In the genomic region with DNA sequence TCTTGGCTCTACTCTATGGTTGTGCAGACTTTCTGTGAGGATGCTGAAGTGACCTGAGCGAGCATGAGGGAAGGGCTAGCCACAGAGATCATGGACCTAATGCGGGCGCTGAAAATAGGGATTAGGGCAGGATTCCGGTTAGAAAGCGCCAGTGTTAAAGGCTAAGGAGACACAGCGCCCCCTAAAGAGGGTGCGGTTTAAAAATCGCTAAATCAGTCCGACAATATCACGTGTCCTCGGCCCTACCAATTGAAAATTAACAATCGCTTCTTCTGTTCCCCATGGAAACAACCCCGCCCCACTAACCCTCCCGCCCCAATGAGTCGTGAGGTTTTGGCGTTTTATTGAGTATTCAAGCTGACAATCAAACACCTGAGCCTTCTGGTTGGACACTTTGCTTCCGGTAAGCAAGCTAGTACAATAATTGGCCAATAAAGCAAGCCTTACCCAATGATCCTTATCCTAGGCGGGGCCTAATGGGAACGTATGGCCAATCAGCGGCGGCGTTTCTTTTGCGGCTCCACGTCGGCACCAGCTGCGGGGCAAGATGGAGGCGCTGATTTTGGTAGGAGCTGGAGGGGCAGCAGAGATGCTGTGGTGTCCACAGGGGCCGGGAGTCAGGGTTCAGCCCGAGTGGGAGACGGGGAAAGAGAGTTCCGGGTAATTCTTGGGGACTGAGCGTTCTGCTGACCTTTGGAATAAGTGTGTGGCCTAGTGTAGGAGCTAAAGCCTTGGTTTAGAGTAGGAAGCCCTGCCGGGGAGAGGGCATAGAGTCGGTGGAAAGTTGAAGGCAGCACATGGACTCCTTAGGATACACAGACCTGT, we compare ENCODE assay signal across 1 cellular context.
TF ChIP-seq lines count a peak whose summit lies in the region.

A gene with protein sequence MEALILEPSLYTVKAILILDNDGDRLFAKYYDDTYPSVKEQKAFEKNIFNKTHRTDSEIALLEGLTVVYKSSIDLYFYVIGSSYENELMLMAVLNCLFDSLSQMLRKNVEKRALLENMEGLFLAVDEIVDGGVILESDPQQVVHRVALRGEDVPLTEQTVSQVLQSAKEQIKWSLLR (plus strand): TSS at position 515 of the 825 bp plus-strand sequence. CDS start 33 bp downstream, at position 548.

TF ChIP-seq in K562, 482 proteins besides CTCF, POLR2A, EP300 and RAD21 (continued from another document and continues in another):
- TF ChIP-seq TEAD4 (IDR thresholded peaks at IDR 0.05; ENCODE audit: low read length) (peak; percentile 13; the same call in 1 of the 2 replicates), TEAD4 (CRISPR knock-in tag; IDR thresholded peaks at IDR 0.05; ENCODE audit: borderline replicate concordance) (no peak), RHOXF2B (CRISPR knock-in tag; conservative IDR thresholded peaks at IDR 0.05) (no peak; the same call in 1 of the 2 replicates), ZNF707 (CRISPR knock-in tag; conservative IDR thresholded peaks at IDR 0.05) (0 out of 2 replicates have a peak, but pooled peaks have one; percentile 46), MCM2 (IDR thresholded peaks at IDR 0.05; ENCODE audit: low read depth) (no peak), POLR2AphosphoS5 (IDR thresholded peaks at IDR 0.05; ENCODE audit: control insufficient read depth, insufficient read depth, low read depth, low read length) (peak; percentile 87), ZNF76 (CRISPR knock-in tag; IDR thresholded peaks at IDR 0.05; ENCODE audit: borderline replicate concordance) (peak; percentile 59; the same call in 1 of the 2 replicates), SP2 (IDR thresholded peaks at IDR 0.05; ENCODE audit: extremely low read depth, low read depth, low read length, poor library complexity, severe bottlenecking) (peak; percentile 80), U2AF1 (optimal IDR thresholded peaks at IDR 0.05; ENCODE audit: low read depth, low read length) (no peak), HCFC1 (IDR thresholded peaks at IDR 0.05; ENCODE audit: low read depth, low read length) (peak; percentile 65), ASH1L (IDR thresholded peaks at IDR 0.05; ENCODE audit: borderline replicate concordance, low read depth, partially characterized antibody) (peak; percentile 98), RNF2 (IDR thresholded peaks at IDR 0.05) (no peak), NR2C2 (CRISPR knock-in tag; IDR thresholded peaks at IDR 0.05) (no peak), NR2C2 (tag; IDR thresholded peaks at IDR 0.05) (peak; percentile 81), FOSL1 (tag; conservative IDR thresholded peaks at IDR 0.05) (no peak), ZKSCAN3 (CRISPR knock-in tag; IDR thresholded peaks at IDR 0.05) (no peak), SNRNP70 (optimal IDR thresholded peaks at IDR 0.05; ENCODE audit: low read depth, low read length) (no peak), ZNF695 (CRISPR knock-in tag; IDR thresholded peaks at IDR 0.05) (no peak), CBX8 (IDR thresholded peaks at IDR 0.05; ENCODE audit: borderline replicate concordance, extremely low read depth, low read depth, low read length, poor library complexity, severe bottlenecking) (no peak), ZSCAN29 (IDR thresholded peaks at IDR 0.05) (peak; percentile 63; the same call in 1 of the 2 replicates), ZNF830 (CRISPR knock-in tag; IDR thresholded peaks at IDR 0.05) (no peak), KAT7 (CRISPR knock-in tag; IDR thresholded peaks at IDR 0.05; ENCODE audit: borderline replicate concordance) (no peak; the same call in 1 of the 2 replicates), RBFOX2 (IDR thresholded peaks at IDR 0.05; ENCODE audit: low read depth, low read length) (peak; percentile 91), SOX6 (IDR thresholded peaks at IDR 0.05) (peak; percentile 43; the same call in 1 of the 2 replicates), ZFP1 (CRISPR knock-in tag; IDR thresholded peaks at IDR 0.05) (no peak), TAF1 (IDR thresholded peaks at IDR 0.05; ENCODE audit: control insufficient read depth, extremely low read depth, insufficient read depth, low read length, severe bottlenecking) (peak; percentile 98), KHSRP (IDR thresholded peaks at IDR 0.05) (no peak), EP400 (IDR thresholded peaks at IDR 0.05) (peak; percentile 98), SMAD3 (CRISPR knock-in tag; conservative IDR thresholded peaks at IDR 0.05) (peak; percentile 78; the same call in 1 of the 2 replicates), BRF1 (IDR thresholded peaks at IDR 0.05; ENCODE audit: borderline replicate concordance, extremely low read depth, insufficient read length) (no peak), TFAM (CRISPR knock-in tag; conservative IDR thresholded peaks at IDR 0.05) (no peak), STAT5A (IDR thresholded peaks at IDR 0.05; ENCODE audit: borderline replicate concordance, low read length) (no peak; the same call in 1 of the 2 replicates), HDAC2 (IDR thresholded peaks at IDR 0.05) (peak; percentile 36), E2F3 (CRISPR knock-in tag; IDR thresholded peaks at IDR 0.05) (0 out of 2 replicates have a peak, but pooled peaks have one; percentile 19), TCF7 (IDR thresholded peaks at IDR 0.05; ENCODE audit: borderline replicate concordance) (no peak), ZNF347 (CRISPR knock-in tag; IDR thresholded peaks at IDR 0.05; ENCODE audit: low read depth) (no peak), CC2D1A (IDR thresholded peaks at IDR 0.05) (peak; percentile 56)
- TF ChIP-seq, protein P1, sequence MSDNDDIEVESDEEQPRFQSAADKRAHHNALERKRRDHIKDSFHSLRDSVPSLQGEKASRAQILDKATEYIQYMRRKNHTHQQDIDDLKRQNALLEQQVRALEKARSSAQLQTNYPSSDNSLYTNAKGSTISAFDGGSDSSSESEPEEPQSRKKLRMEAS (CRISPR knock-in tag; IDR thresholded peaks at IDR 0.05), result no peak
- TF ChIP-seq, protein P2, sequence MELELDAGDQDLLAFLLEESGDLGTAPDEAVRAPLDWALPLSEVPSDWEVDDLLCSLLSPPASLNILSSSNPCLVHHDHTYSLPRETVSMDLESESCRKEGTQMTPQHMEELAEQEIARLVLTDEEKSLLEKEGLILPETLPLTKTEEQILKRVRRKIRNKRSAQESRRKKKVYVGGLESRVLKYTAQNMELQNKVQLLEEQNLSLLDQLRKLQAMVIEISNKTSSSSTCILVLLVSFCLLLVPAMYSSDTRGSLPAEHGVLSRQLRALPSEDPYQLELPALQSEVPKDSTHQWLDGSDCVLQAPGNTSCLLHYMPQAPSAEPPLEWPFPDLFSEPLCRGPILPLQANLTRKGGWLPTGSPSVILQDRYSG (tag; conservative IDR thresholded peaks at IDR 0.05; ENCODE audit: low read depth), result no peak
- TF ChIP-seq, protein P3, sequence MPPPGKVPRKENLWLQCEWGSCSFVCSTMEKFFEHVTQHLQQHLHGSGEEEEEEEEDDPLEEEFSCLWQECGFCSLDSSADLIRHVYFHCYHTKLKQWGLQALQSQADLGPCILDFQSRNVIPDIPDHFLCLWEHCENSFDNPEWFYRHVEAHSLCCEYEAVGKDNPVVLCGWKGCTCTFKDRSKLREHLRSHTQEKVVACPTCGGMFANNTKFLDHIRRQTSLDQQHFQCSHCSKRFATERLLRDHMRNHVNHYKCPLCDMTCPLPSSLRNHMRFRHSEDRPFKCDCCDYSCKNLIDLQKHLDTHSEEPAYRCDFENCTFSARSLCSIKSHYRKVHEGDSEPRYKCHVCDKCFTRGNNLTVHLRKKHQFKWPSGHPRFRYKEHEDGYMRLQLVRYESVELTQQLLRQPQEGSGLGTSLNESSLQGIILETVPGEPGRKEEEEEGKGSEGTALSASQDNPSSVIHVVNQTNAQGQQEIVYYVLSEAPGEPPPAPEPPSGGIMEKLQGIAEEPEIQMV (tag; conservative IDR thresholded peaks at IDR 0.05; ENCODE audit: low read depth), result no peak
- TF ChIP-seq, protein P4, sequence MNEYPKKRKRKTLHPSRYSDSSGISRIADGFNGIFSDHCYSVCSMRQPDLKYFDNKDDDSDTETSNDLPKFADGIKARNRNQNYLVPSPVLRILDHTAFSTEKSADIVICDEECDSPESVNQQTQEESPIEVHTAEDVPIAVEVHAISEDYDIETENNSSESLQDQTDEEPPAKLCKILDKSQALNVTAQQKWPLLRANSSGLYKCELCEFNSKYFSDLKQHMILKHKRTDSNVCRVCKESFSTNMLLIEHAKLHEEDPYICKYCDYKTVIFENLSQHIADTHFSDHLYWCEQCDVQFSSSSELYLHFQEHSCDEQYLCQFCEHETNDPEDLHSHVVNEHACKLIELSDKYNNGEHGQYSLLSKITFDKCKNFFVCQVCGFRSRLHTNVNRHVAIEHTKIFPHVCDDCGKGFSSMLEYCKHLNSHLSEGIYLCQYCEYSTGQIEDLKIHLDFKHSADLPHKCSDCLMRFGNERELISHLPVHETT (CRISPR knock-in tag; conservative IDR thresholded peaks at IDR 0.05 in 1 of 2, IDR thresholded peaks at IDR 0.05 in 1 of 2), result no peak
- TF ChIP-seq, protein P5, sequence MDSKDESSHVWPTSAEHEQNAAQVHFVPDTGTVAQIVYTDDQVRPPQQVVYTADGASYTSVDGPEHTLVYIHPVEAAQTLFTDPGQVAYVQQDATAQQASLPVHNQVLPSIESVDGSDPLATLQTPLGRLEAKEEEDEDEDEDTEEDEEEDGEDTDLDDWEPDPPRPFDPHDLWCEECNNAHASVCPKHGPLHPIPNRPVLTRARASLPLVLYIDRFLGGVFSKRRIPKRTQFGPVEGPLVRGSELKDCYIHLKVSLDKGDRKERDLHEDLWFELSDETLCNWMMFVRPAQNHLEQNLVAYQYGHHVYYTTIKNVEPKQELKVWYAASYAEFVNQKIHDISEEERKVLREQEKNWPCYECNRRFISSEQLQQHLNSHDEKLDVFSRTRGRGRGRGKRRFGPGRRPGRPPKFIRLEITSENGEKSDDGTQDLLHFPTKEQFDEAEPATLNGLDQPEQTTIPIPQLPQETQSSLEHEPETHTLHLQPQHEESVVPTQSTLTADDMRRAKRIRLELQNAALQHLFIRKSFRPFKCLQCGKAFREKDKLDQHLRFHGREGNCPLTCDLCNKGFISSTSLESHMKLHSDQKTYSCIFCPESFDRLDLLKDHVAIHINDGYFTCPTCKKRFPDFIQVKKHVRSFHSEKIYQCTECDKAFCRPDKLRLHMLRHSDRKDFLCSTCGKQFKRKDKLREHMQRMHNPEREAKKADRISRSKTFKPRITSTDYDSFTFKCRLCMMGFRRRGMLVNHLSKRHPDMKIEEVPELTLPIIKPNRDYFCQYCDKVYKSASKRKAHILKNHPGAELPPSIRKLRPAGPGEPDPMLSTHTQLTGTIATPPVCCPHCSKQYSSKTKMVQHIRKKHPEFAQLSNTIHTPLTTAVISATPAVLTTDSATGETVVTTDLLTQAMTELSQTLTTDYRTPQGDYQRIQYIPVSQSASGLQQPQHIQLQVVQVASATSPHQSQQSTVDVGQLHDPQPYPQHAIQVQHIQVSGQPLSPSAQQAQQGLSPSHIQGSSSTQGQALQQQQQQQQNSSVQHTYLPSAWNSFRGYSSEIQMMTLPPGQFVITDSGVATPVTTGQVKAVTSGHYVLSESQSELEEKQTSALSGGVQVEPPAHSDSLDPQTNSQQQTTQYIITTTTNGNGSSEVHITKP (IDR thresholded peaks at IDR 0.05; ENCODE audit: partially characterized antibody), result peak; percentile 66
- TF ChIP-seq, protein P6, sequence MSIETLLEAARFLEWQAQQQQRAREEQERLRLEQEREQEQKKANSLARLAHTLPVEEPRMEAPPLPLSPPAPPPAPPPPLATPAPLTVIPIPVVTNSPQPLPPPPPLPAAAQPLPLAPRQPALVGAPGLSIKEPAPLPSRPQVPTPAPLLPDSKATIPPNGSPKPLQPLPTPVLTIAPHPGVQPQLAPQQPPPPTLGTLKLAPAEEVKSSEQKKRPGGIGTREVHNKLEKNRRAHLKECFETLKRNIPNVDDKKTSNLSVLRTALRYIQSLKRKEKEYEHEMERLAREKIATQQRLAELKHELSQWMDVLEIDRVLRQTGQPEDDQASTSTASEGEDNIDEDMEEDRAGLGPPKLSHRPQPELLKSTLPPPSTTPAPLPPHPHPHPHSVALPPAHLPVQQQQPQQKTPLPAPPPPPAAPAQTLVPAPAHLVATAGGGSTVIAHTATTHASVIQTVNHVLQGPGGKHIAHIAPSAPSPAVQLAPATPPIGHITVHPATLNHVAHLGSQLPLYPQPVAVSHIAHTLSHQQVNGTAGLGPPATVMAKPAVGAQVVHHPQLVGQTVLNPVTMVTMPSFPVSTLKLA (conservative IDR thresholded peaks at IDR 0.05), result peak; percentile 47 to 57; a peak in 3 of 4 replicates
- TF ChIP-seq, protein P7, sequence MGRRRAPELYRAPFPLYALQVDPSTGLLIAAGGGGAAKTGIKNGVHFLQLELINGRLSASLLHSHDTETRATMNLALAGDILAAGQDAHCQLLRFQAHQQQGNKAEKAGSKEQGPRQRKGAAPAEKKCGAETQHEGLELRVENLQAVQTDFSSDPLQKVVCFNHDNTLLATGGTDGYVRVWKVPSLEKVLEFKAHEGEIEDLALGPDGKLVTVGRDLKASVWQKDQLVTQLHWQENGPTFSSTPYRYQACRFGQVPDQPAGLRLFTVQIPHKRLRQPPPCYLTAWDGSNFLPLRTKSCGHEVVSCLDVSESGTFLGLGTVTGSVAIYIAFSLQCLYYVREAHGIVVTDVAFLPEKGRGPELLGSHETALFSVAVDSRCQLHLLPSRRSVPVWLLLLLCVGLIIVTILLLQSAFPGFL (CRISPR knock-in tag; IDR thresholded peaks at IDR 0.05), result no peak
- TF ChIP-seq, protein P8, sequence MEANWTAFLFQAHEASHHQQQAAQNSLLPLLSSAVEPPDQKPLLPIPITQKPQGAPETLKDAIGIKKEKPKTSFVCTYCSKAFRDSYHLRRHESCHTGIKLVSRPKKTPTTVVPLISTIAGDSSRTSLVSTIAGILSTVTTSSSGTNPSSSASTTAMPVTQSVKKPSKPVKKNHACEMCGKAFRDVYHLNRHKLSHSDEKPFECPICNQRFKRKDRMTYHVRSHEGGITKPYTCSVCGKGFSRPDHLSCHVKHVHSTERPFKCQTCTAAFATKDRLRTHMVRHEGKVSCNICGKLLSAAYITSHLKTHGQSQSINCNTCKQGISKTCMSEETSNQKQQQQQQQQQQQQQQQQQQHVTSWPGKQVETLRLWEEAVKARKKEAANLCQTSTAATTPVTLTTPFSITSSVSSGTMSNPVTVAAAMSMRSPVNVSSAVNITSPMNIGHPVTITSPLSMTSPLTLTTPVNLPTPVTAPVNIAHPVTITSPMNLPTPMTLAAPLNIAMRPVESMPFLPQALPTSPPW (CRISPR knock-in tag; IDR thresholded peaks at IDR 0.05), result peak; percentile 85
- TF ChIP-seq, protein P9, sequence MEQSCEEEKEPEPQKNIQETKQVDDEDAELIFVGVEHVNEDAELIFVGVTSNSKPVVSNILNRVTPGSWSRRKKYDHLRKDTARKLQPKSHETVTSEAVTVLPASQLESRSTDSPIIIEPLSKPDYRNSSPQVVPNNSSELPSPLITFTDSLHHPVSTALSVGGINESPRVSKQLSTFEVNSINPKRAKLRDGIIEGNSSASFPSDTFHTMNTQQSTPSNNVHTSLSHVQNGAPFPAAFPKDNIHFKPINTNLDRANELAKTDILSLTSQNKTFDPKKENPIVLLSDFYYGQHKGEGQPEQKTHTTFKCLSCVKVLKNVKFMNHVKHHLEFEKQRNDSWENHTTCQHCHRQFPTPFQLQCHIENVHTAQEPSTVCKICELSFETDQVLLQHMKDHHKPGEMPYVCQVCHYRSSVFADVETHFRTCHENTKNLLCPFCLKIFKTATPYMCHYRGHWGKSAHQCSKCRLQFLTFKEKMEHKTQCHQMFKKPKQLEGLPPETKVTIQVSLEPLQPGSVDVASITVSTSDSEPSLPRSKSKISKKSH (CRISPR knock-in tag; IDR thresholded peaks at IDR 0.05), result no peak
